25 cellular contexts compared by ENCODE assay signal in the genomic region with DNA sequence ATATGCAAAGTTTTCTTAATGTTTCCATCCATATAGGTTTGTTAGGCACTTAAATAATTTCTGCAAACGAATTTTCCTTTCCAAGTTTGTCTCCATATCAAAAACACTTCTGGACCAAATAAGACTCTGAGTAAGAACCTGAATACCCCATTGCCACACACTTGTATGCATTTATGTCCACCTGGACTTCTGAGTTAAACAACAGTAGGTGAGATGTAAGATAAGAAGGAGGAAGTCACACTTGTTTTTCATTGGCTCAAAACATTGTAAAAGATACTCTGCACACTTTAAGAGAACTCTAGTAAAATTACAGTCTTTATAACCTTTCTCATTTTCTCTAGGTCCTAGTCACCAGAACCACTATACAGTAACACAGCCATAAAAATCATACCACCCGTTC.
"Had no signal": no experiment of that assay in that cellular context is flagged by ENCODE, and none has a peak within 500 bp of the region (broad histone marks: within the 10 kb centered on the region; RNA-seq: fewer than 3 reads in every experiment).

No MANE protein-coding gene starts in this region.

- H3K27ac Mint-ChIP-seq: activated CD4-positive, alpha-beta memory T cell treated with anti-CD3 and anti-CD28 coated beads for 36 hours; activated CD4-positive, alpha-beta T cell treated with anti-CD3 and anti-CD28 coated beads, Interleukin-2, amount 10 ng/mL, durations not matched to agents 7 days and 5 days; activated naive CD4-positive, alpha-beta T cell treated with anti-CD3 and anti-CD28 coated beads, Interleukin-2, amount 10 ng/mL, durations not matched to agents 7 days and 5 days; activated naive CD8-positive, alpha-beta T cell treated with anti-CD3 and anti-CD28 coated beads for 36 hours; IgD-negative memory B cell; T-cell had no signal

- ATAC-seq: activated T-cell treated with anti-CD3 and anti-CD28 coated beads, Interleukin-2, amount 50 U/mL, for 4 hours; T-cell had no signal

- H3K9me3 ChIP-seq: breast epithelium had no signal

- H3K4me3 ChIP-seq: breast epithelium, PC-9 had no signal

- H3K36me3 ChIP-seq: breast epithelium had no signal

- H3K27ac ChIP-seq: breast epithelium, PC-9, VCaP had no signal

- H3K4me3 Mint-ChIP-seq: activated CD4-positive, alpha-beta memory T cell treated with anti-CD3 and anti-CD28 coated beads for 36 hours; activated CD4-positive, alpha-beta T cell treated with anti-CD3 and anti-CD28 coated beads, Interleukin-2, amount 10 ng/mL, durations not matched to agents 7 days and 5 days; activated naive CD4-positive, alpha-beta T cell treated with anti-CD3 and anti-CD28 coated beads, Interleukin-2, amount 10 ng/mL, durations not matched to agents 7 days and 5 days; activated naive CD8-positive, alpha-beta T cell treated with anti-CD3 and anti-CD28 coated beads for 36 hours; activated T-cell treated with anti-CD3 and anti-CD28 coated beads, Interleukin-2, amount 50 U/mL, for 4 hours; IgD-negative memory B cell; T-cell had no signal

- H3K4me1 Mint-ChIP-seq: activated CD4-positive, alpha-beta T cell treated with anti-CD3 and anti-CD28 coated beads, Interleukin-2, amount 10 ng/mL, durations not matched to agents 7 days and 5 days; activated naive CD4-positive, alpha-beta T cell treated with anti-CD3 and anti-CD28 coated beads, Interleukin-2, amount 10 ng/mL, durations not matched to agents 7 days and 5 days; activated naive CD8-positive, alpha-beta T cell treated with anti-CD3 and anti-CD28 coated beads for 36 hours; T-cell had no signal

- H3K9me3 Mint-ChIP-seq: activated CD4-positive, alpha-beta memory T cell treated with anti-CD3 and anti-CD28 coated beads for 36 hours; activated CD4-positive, alpha-beta T cell treated with anti-CD3 and anti-CD28 coated beads, Interleukin-2, amount 10 ng/mL, durations not matched to agents 7 days and 5 days; activated naive CD4-positive, alpha-beta T cell treated with anti-CD3 and anti-CD28 coated beads, Interleukin-2, amount 10 ng/mL, durations not matched to agents 7 days and 5 days; activated naive CD8-positive, alpha-beta T cell treated with anti-CD3 and anti-CD28 coated beads for 36 hours; activated T-cell treated with anti-CD3 and anti-CD28 coated beads, Interleukin-2, amount 50 U/mL, for 4 hours; IgD-negative memory B cell; T-cell had no signal

- DNase-seq: activated CD4-positive, alpha-beta memory T cell treated with anti-CD3 and anti-CD28 coated beads for 36 hours; activated CD4-positive, alpha-beta T cell treated with anti-CD3 and anti-CD28 coated beads, Interleukin-2, amount 10 ng/mL, durations not matched to agents 7 days and 5 days; activated CD4-positive, CD25-positive, alpha-beta regulatory T cell; activated CD8-positive, alpha-beta memory T cell treated with anti-CD3 and anti-CD28 coated beads for 24 hours; activated gamma-delta T cell; activated naive CD4-positive, alpha-beta T cell treated with anti-CD3 and anti-CD28 coated beads, Interleukin-2, amount 10 ng/mL, durations not matched to agents 7 days and 5 days; activated naive CD8-positive, alpha-beta T cell treated with anti-CD3 and anti-CD28 coated beads for 36 hours; activated T-cell treated with anti-CD3 and anti-CD28 coated beads, Interleukin-2, amount 50 U/mL, for 4 hours; anterior cingulate cortex; central memory CD4-positive, alpha-beta T cell; KG1; MM.1S; NCI-H1105; NCI-H1436; NCI-H1694 treated with DMSO at 0.1 percent for 48 hours; NCI-H2029 treated with DMSO at 0.1 percent for 48 hours; NCI-H446; NCI-H524; PC-9; SIG-M5; T-cell; T-helper 2 cell had no signal

- H3K36me3 Mint-ChIP-seq: activated CD4-positive, alpha-beta memory T cell treated with anti-CD3 and anti-CD28 coated beads for 36 hours; activated naive CD4-positive, alpha-beta T cell treated with anti-CD3 and anti-CD28 coated beads, Interleukin-2, amount 10 ng/mL, durations not matched to agents 7 days and 5 days; activated naive CD8-positive, alpha-beta T cell treated with anti-CD3 and anti-CD28 coated beads for 36 hours; IgD-negative memory B cell; T-cell had no signal
